ENCODE assay signal across 12 cellular contexts in genomic region chr10:133277277-133277992, GRCh38. TPM values are rescaled to one million over a fixed set of nuclear protein-coding genes. Genes with fewer than 3 reads are reported as not detected.
DNase-seq lines count a peak whose midpoint lies in the region; ATAC-seq and TF ChIP-seq lines count a peak whose summit lies in the region.
"Had no signal": no experiment of that assay in that cellular context is flagged by ENCODE, and none has a peak within 500 bp of the region (broad histone marks: within the 10 kb centered on the region; RNA-seq: fewer than 3 reads in every experiment).

No MANE protein-coding gene starts in this region.

- TF ChIP-seq CTCF in neutrophil (IDR thresholded peaks at IDR 0.05), result peak; percentile 5

- peaks cover 45% of the 10 kb centered on the region for H3K36me3 ChIP-seq in neutrophil

- H3K4me1 Mint-ChIP-seq in T-helper 1 cell treated with Interleukin-12 subunit alpha and Interleukin-12 subunit beta and Interleukin-4 antibody, amounts not matched to agents 30 μg/mL and 1 μg/mL, for 36 hours (ENCODE audit: low read depth), result peaks cover 17% of the 10 kb centered on the region
- peaks cover 17 to 25% (median 22%) of the 10 kb centered on the region in 3 donors for H3K4me1 Mint-ChIP-seq in IgD-negative memory B cell
- H3K4me1 Mint-ChIP-seq in dendritic cell treated with granulocyte-macrophage colony-stimulating factor and Interleukin-4, amounts not matched to agents 40 ng/mL and 50 ng/mL, for 4 days (ENCODE audit: low read depth), result peaks cover 85% of the 10 kb centered on the region
- H3K4me1 Mint-ChIP-seq: brain had no signal

- H3K4me3 ChIP-seq in neutrophil (ENCODE audit: low read depth in 1 of 2, low read length in 1 of 2), result peak overlapping the region; percentile 96 to 100

- H3K4me3 Mint-ChIP-seq in T-helper 1 cell treated with Interleukin-12 subunit alpha and Interleukin-12 subunit beta and Interleukin-4 antibody, amounts not matched to agents 30 μg/mL and 1 μg/mL, for 36 hours, result peak overlapping the region; percentile 86
- H3K4me3 Mint-ChIP-seq in IgD-negative memory B cell, result peak overlapping the region; percentile 81 to 97 (median 92)
- H3K4me3 Mint-ChIP-seq in dendritic cell treated with granulocyte-macrophage colony-stimulating factor and Interleukin-4, amounts not matched to agents 40 ng/mL and 50 ng/mL, for 4 days, result peak overlapping the region; percentile 23
- H3K4me3 Mint-ChIP-seq: brain had no signal

- H3K36me3 Mint-ChIP-seq in T-helper 1 cell treated with Interleukin-12 subunit alpha and Interleukin-12 subunit beta and Interleukin-4 antibody, amounts not matched to agents 30 μg/mL and 1 μg/mL, for 36 hours (ENCODE audit: low read depth), result peaks cover 25% of the 10 kb centered on the region
- no peaks in the 10 kb centered on the region for H3K36me3 Mint-ChIP-seq in IgD-negative memory B cell
- H3K36me3 Mint-ChIP-seq in dendritic cell treated with granulocyte-macrophage colony-stimulating factor and Interleukin-4, amounts not matched to agents 40 ng/mL and 50 ng/mL, for 4 days (ENCODE audit: low read depth), result peaks cover 82% of the 10 kb centered on the region

- no peaks in the 10 kb centered on the region for H3K27me3 ChIP-seq in neutrophil

- no peaks in the 10 kb centered on the region for H3K9me3 ChIP-seq in neutrophil
- H3K9me3 ChIP-seq: thoracic aorta had no signal

- ATAC-seq in HG03439 (IDR thresholded peaks at IDR 0.05; ENCODE audit: unreplicated experiment), result no peak
- ATAC-seq in GM21381 (IDR thresholded peaks at IDR 0.05; ENCODE audit: unreplicated experiment), result no peak

- H3K27ac Mint-ChIP-seq in T-helper 1 cell treated with Interleukin-12 subunit alpha and Interleukin-12 subunit beta and Interleukin-4 antibody, amounts not matched to agents 30 μg/mL and 1 μg/mL, for 36 hours, result peak overlapping the region; percentile 95
- H3K27ac Mint-ChIP-seq in IgD-negative memory B cell, result peak overlapping the region; percentile 89 to 98 (median 98)
- peak overlapping the region; percentile 95 for H3K27ac Mint-ChIP-seq in dendritic cell treated with granulocyte-macrophage colony-stimulating factor and Interleukin-4, amounts not matched to agents 40 ng/mL and 50 ng/mL, for 4 days
- H3K27ac Mint-ChIP-seq: brain had no signal

- H3K9me3 Mint-ChIP-seq in T-helper 1 cell treated with Interleukin-12 subunit alpha and Interleukin-12 subunit beta and Interleukin-4 antibody, amounts not matched to agents 30 μg/mL and 1 μg/mL, for 36 hours, result no peaks in the 10 kb centered on the region
- no peaks in the 10 kb centered on the region for H3K9me3 Mint-ChIP-seq in IgD-negative memory B cell
- no peaks in the 10 kb centered on the region for H3K9me3 Mint-ChIP-seq in dendritic cell treated with granulocyte-macrophage colony-stimulating factor and Interleukin-4, amounts not matched to agents 40 ng/mL and 50 ng/mL, for 4 days
- H3K9me3 Mint-ChIP-seq: brain had no signal

- intact Hi-C loops in dendritic cell treated with granulocyte-macrophage colony-stimulating factor and Interleukin-4, amounts not matched to agents 40 ng/mL and 50 ng/mL, for 4 days (cut with micrococcal nuclease), result no loop called here

- peaks cover 61 to 63% of the 10 kb centered on the region in 2 experiments for H3K4me1 ChIP-seq in neutrophil (ENCODE audit: control insufficient read depth in 1 of 2, insufficient read depth in 1 of 2, low read depth in 1 of 2, low read length in 1 of 2)

- H3K27me3 Mint-ChIP-seq in T-helper 1 cell treated with Interleukin-12 subunit alpha and Interleukin-12 subunit beta and Interleukin-4 antibody, amounts not matched to agents 30 μg/mL and 1 μg/mL, for 36 hours (ENCODE audit: low read depth), result no peaks in the 10 kb centered on the region
- peaks cover 2% of the 10 kb centered on the region for H3K27me3 Mint-ChIP-seq in IgD-negative memory B cell
- no peaks in the 10 kb centered on the region for H3K27me3 Mint-ChIP-seq in dendritic cell treated with granulocyte-macrophage colony-stimulating factor and Interleukin-4, amounts not matched to agents 40 ng/mL and 50 ng/mL, for 4 days

- DNase-seq in T-helper 1 cell, result no peak
- DNase-seq in NCI-H1694 (lab: John Stamatoyannopoulos, UW), result no peak
- DNase-seq: SHP77 treated with DMSO at 0.1 percent for 48 hours had no signal

- H3K27ac ChIP-seq in neutrophil, result peak overlapping the region; percentile 100
- H3K27ac ChIP-seq: 22Rv1, thoracic aorta had no signal

RNA-seq across cellular contexts. Expression of gene ADAM8, which starts 0.8 kb away (rescaled TPM):
- 70.9 TPM for polyA plus RNA-seq in IgD-negative memory B cell

RNA-seq across cellular contexts. Expression of gene TUBGCP2, which starts 31.2 kb away (rescaled TPM):
- polyA plus RNA-seq in IgD-negative memory B cell, result 32.1 TPM

RNA-seq across cellular contexts. Expression of gene ZNF511, which starts 31.3 kb away (rescaled TPM):
- polyA plus RNA-seq in IgD-negative memory B cell, result 107 TPM

RNA-seq across cellular contexts. Expression of gene VENTX, which starts 39.8 kb away (rescaled TPM):
- not detected for polyA plus RNA-seq in IgD-negative memory B cell

RNA-seq across cellular contexts. Expression of gene UTF1, which starts 47.4 kb away (rescaled TPM):
- polyA plus RNA-seq in IgD-negative memory B cell, result not detected

Comparison
In these comparisons a context has a peak if more than half of its experiments do, and no peak if none do; other contexts are left out.
1. H3K4me3 Mint-ChIP-seq: peak in every context shown above with its lines; median percentile 92 in IgD-negative memory B cell; 86 in T-helper 1 cell treated with Interleukin-12 subunit alpha and Interleukin-12 subunit beta and Interleukin-4 antibody, amounts not matched to agents 30 μg/mL and 1 μg/mL, for 36 hours; 23 in dendritic cell treated with granulocyte-macrophage colony-stimulating factor and Interleukin-4, amounts not matched to agents 40 ng/mL and 50 ng/mL, for 4 days.